8 cellular contexts compared by ENCODE assay signal in the genomic region with DNA sequence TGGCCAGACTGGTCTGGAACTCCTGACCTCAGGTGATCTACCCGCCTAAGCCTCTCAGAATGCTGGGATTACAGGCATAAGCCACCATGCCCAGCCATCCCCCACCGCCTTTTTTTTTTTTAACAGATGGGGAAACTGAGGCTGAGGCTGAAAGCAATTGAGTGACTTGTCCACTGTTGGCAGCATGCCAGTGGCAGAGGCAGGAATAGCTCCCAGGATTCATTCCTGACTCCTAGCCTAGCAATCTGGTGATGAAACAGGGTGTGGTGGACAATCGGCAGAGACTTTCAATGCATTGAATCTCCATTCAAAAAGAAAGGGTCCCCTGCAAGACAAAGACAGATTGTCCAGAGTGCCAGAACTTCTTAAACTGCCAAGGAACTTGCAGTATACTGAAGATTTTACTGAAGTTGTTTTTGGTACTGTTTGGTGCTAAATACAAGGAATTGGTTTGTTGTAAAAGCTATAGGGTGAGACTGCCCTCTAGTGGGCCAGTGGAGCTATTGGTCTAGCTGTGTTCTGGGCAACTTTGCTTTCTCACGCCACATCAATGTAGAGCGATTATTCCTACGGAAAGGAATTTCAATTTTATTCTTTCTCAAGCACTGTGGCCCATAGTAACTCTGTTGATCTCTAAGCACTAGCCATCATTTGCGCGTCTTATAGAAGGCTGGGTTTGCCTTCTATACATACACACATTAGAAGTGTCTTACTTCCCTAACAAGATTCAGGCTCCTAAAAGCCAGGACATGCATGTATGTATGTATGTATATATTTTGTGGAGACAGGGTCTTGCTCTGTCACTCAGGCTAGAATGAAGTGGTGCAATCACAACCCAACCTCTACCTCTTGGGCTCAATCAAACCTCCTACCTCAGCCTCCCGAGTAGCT. TPM values are rescaled to one million over a fixed set of nuclear protein-coding genes. Genes with fewer than 3 reads are reported as not detected.
DNase-seq lines count a peak whose midpoint lies in the region; ATAC-seq, FAIRE-seq and TF ChIP-seq lines count a peak whose summit lies in the region.

No MANE protein-coding gene starts in this region.

- no peak overlapping the region for H3K27ac Mint-ChIP-seq in progenitor cell of endocrine pancreas

- DNase-seq in EH (ENCODE audit: low read depth) = peak; percentile 90
- DNase-seq in LoVo (ENCODE audit: low spot score) = peak; percentile 75
- peak; percentile 70 for DNase-seq in SK-N-DZ (ENCODE audit: low spot score)
- peak; percentile 54 for DNase-seq in activated naive CD4-positive, alpha-beta T cell treated with anti-CD3 and anti-CD28 coated beads, Interleukin-2, amount 50 U/mL, for 16 hours
- DNase-seq in head of caudate nucleus = peak in 40 of 42 donors; percentile 33 to 91 (median 74)
- peak; percentile 33 for DNase-seq in progenitor cell of endocrine pancreas (ENCODE audit: low spot score, unreplicated experiment)
- DNase-seq in urothelium cell line (ENCODE audit: low spot score) = peak; percentile 66

- TF ChIP-seq CTCF in progenitor cell of endocrine pancreas (IDR thresholded peaks at IDR 0.05; ENCODE audit: unreplicated experiment) = peak; percentile 96

- intact Hi-C loops in head of caudate nucleus (cut with DNase I) = loop anchor here (2.0 kb wide), 1 partner anchor 184 kb away; no protein-coding TSS in a partner anchor

- no peak for ATAC-seq in GM21423 (IDR thresholded peaks at IDR 0.05; ENCODE audit: unreplicated experiment)

- FAIRE-seq in urothelium cell line (lab: Jason Lieb, UNC) = no peak

- no peaks in the 10 kb centered on the region for H3K9me3 Mint-ChIP-seq in progenitor cell of endocrine pancreas (ENCODE audit: low read depth)

- H3K36me3 Mint-ChIP-seq in progenitor cell of endocrine pancreas (ENCODE audit: insufficient read depth) = peaks cover 4% of the 10 kb centered on the region

- H3K4me1 Mint-ChIP-seq in progenitor cell of endocrine pancreas (ENCODE audit: low read depth) = peaks cover 4% of the 10 kb centered on the region

- no peak overlapping the region for H3K4me3 Mint-ChIP-seq in progenitor cell of endocrine pancreas (ENCODE audit: low read depth)

- H3K27me3 Mint-ChIP-seq in progenitor cell of endocrine pancreas = no peaks in the 10 kb centered on the region

RNA-seq across cellular contexts. Expression of gene C22orf31, which starts 21.0 kb away (rescaled TPM):
- polyA plus RNA-seq in SK-N-DZ (2014; cell fraction: cytosol; rRNA removed) = not detected in 2 replicates
- polyA plus RNA-seq in SK-N-DZ (2014; cell fraction: nucleus; rRNA removed) = not detected in 2 replicates
- not detected in 2 replicates for total RNA-seq in progenitor cell of endocrine pancreas

RNA-seq across cellular contexts. Expression of gene KREMEN1, which starts 32.2 kb away (rescaled TPM):
- polyA plus RNA-seq in SK-N-DZ (2014; cell fraction: cytosol; rRNA removed) = 18.3 and 20.8 TPM in 2 replicates
- 5.4 and 7.3 TPM in 2 replicates for polyA plus RNA-seq in SK-N-DZ (2014; cell fraction: nucleus; rRNA removed)
- 10.5 and 11.5 TPM in 2 replicates for total RNA-seq in progenitor cell of endocrine pancreas

Comparison
In these comparisons a context has a peak if more than half of its experiments do, and no peak if none do; other contexts are left out.
1. DNase-seq: peak in every context shown above with its lines; median percentile 90 in EH; 75 in LoVo; 74 in head of caudate nucleus; 70 in SK-N-DZ; 66 in urothelium cell line; 54 in activated naive CD4-positive, alpha-beta T cell treated with anti-CD3 and anti-CD28 coated beads, Interleukin-2, amount 50 U/mL, for 16 hours; 33 in progenitor cell of endocrine pancreas.